23 cellular contexts compared by ENCODE assay signal in the genomic region with DNA sequence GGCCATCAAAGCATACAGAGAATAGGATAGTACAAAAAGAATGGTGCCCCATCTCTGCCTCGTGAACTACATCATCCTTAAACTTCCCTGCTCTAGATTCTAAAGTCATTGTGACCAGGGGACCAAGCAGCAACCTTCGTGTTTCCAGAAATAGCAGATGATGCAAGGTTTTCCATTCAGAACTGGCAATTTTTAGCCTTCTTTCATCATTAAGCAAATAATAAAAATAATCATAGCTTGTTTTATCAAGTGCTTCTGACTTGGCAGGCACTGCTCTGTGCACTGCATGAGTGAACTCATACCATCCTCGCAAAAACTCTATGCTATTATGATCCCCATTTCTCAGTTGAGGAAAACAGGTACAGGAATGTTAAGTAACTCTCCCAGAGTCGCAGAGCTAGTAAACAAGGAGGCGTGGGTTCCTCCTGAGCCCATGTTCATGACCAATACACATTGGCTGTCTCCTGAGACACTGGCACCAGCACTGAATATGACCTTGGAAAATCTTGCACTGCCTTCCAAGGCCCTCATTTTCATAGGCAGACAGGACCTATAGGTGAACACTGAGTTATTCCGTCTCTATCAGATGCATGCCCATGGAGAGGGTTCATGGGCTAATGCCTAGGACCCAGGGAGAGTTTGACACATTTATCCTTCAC.
DNase-seq lines count a peak whose midpoint lies in the region; ATAC-seq, FAIRE-seq and TF ChIP-seq lines count a peak whose summit lies in the region.
"Had no signal": no experiment of that assay in that cellular context is flagged by ENCODE, and none has a peak within 500 bp of the region (broad histone marks: within the 10 kb centered on the region; RNA-seq: fewer than 3 reads in every experiment).

No MANE protein-coding gene starts in this region.

- H3K4me3 ChIP-seq in left ventricle myocardium inferior (no peak overlapping the region), bronchial epithelial cell (ENCODE audit: low read depth, low read length) (no peak overlapping the region), pancreas (no peak overlapping the region)
- H3K4me3 ChIP-seq: BLaER1, PC-9, SJSA1 had no signal

- H3K4me1 Mint-ChIP-seq in chondrocyte (ENCODE audit: low read depth) = peaks cover 12% of the 10 kb centered on the region
- H3K4me1 Mint-ChIP-seq: CD4-positive, CD25-positive, alpha-beta regulatory T cell had no signal

- no peaks in the 10 kb centered on the region for H3K27me3 ChIP-seq in left ventricle myocardium inferior (ENCODE audit: low read depth)
- H3K27me3 ChIP-seq in bronchial epithelial cell (ENCODE audit: control insufficient read depth, insufficient read depth, low read length) = no peaks in the 10 kb centered on the region
- H3K27me3 ChIP-seq in pancreas = no peaks in the 10 kb centered on the region
- H3K27me3 ChIP-seq: BLaER1, SJSA1 had no signal

- H3K9me3 Mint-ChIP-seq in activated naive CD4-positive, alpha-beta T cell treated with anti-CD3 and anti-CD28 coated beads, Interleukin-2, amount 50 U/mL, for 72 hours = peaks cover 0 to 17% of the 10 kb centered on the region in 2 donors
- peaks cover 3% of the 10 kb centered on the region for H3K9me3 Mint-ChIP-seq in chondrocyte (ENCODE audit: low read depth)

- no peaks in the 10 kb centered on the region for H3K9me3 ChIP-seq in left ventricle myocardium inferior (replicated peaks)
- H3K9me3 ChIP-seq in pancreas = no peaks in the 10 kb centered on the region
- H3K9me3 ChIP-seq: BLaER1, SJSA1 had no signal

- H3K4me1 ChIP-seq in left ventricle myocardium inferior (peaks cover 9% of the 10 kb centered on the region), pancreas (peaks cover 0 to 3% (median 0%) of the 10 kb centered on the region in 3 donors)
- H3K4me1 ChIP-seq: BLaER1, SJSA1 had no signal

- no peaks in the 10 kb centered on the region for H3K36me3 ChIP-seq in left ventricle myocardium inferior
- no peaks in the 10 kb centered on the region for H3K36me3 ChIP-seq in bronchial epithelial cell (ENCODE audit: control insufficient read depth, insufficient read depth, low read length)
- no peaks in the 10 kb centered on the region for H3K36me3 ChIP-seq in pancreas
- H3K36me3 ChIP-seq: BLaER1, SJSA1 had no signal

- no peak overlapping the region for H3K4me3 Mint-ChIP-seq in chondrocyte (ENCODE audit: unreplicated experiment)
- H3K4me3 Mint-ChIP-seq: CD4-positive, CD25-positive, alpha-beta regulatory T cell had no signal

- FAIRE-seq in bronchial epithelial cell (lab: Jason Lieb, UNC) (peak; percentile 13), pancreas (lab: Jason Lieb, UNC) (no peak)
- FAIRE-seq: A204.1, G401.6 had no signal

- no peaks in the 10 kb centered on the region for H3K36me3 Mint-ChIP-seq in activated naive CD4-positive, alpha-beta T cell treated with anti-CD3 and anti-CD28 coated beads, Interleukin-2, amount 50 U/mL, for 72 hours
- no peaks in the 10 kb centered on the region for H3K36me3 Mint-ChIP-seq in chondrocyte (ENCODE audit: low read depth)
- H3K36me3 Mint-ChIP-seq: CD4-positive, CD25-positive, alpha-beta regulatory T cell had no signal

- peak; percentile 22 for ATAC-seq in Right ventricle myocardium superior (ENCODE audit: poor library complexity)
- ATAC-seq in pancreas = peak; percentile 65 to 81 (median 74)
- ATAC-seq in activated naive CD4-positive, alpha-beta T cell treated with anti-CD3 and anti-CD28 coated beads, Interleukin-2, amount 50 U/mL, for 72 hours = no peak
- ATAC-seq: Right ventricle myocardium inferior had no signal

- TF ChIP-seq CTCF in left ventricle myocardium inferior (IDR thresholded peaks at IDR 0.05; ENCODE audit: borderline replicate concordance) (no peak), bronchial epithelial cell (IDR thresholded peaks at IDR 0.05; ENCODE audit: insufficient read depth, low read length, severe bottlenecking) (no peak), pancreas (IDR thresholded peaks at IDR 0.05) (no peak), chondrocyte (IDR thresholded peaks at IDR 0.05) (no peak)

- H3K27ac ChIP-seq in left ventricle myocardium inferior (replicated peaks) (no peak overlapping the region), pancreas (no peak overlapping the region)
- H3K27ac ChIP-seq: BLaER1, PC-9, SJSA1 had no signal

- no peaks in the 10 kb centered on the region for H3K27me3 Mint-ChIP-seq in chondrocyte (ENCODE audit: low read depth)
- H3K27me3 Mint-ChIP-seq: CD4-positive, CD25-positive, alpha-beta regulatory T cell had no signal

- H3K27ac Mint-ChIP-seq in activated naive CD4-positive, alpha-beta T cell treated with anti-CD3 and anti-CD28 coated beads, Interleukin-2, amount 50 U/mL, for 72 hours = no peak overlapping the region
- no peak overlapping the region for H3K27ac Mint-ChIP-seq in chondrocyte (ENCODE audit: unreplicated experiment)
- H3K27ac Mint-ChIP-seq: CD4-positive, CD25-positive, alpha-beta regulatory T cell had no signal

- 43 to 48% methylated on average over 6 of the region's 6 CpGs for WGBS in pancreas, 2 donors

- DNase-seq in Right ventricle myocardium superior (no peak), left ventricle myocardium inferior (no peak), NCI-H446 (lab: John Stamatoyannopoulos, UW) (peak; percentile 6 to 20), bronchial epithelial cell (ENCODE audit: low read depth) (no peak), pancreas (no peak), DMS114 treated with DMSO at 0.1 percent for 48 hours (lab: John Stamatoyannopoulos, UW; ENCODE audit: unreplicated experiment) (no peak), chondrocyte (ENCODE audit: low spot score) (no peak)
- no peak for DNase-seq in activated naive CD4-positive, alpha-beta T cell treated with anti-CD3 and anti-CD28 coated beads, Interleukin-2, amount 50 U/mL, for 72 hours (ENCODE audit: low spot score in 2 of 2)
- DNase-seq: CD4-positive, CD25-positive, alpha-beta regulatory T cell; H7; Karpas-422; NCI-H1694; NCI-H2029 treated with DMSO at 0.1 percent for 48 hours; NCI-H226; NCI-H524; NCI-H748 treated with DMSO at 0.1 percent for 48 hours; NK-92 treated with Interleukin-12 subunit alpha and Interleukin-12 subunit beta, amount 100 ng/mL, for 24 hours; PC-9 had no signal

- intact Hi-C loops in Right ventricle myocardium superior (cut with DNase I) = no loop called here
- intact Hi-C loops in left ventricle myocardium inferior (cut with micrococcal nuclease) = no loop called here
- intact Hi-C loops in pancreas (cut with DNase I) = no loop called here

Comparison
In these comparisons a context has a peak if more than half of its experiments do, and no peak if none do; other contexts are left out.
1. ATAC-seq: peak in Right ventricle myocardium superior (single experiment) and pancreas (4 of 4); none in activated naive CD4-positive, alpha-beta T cell treated with anti-CD3 and anti-CD28 coated beads, Interleukin-2, amount 50 U/mL, for 72 hours (0 of 2).
2. DNase-seq: peak in NCI-H446 (2 of 2); none in Right ventricle myocardium superior (single experiment), left ventricle myocardium inferior (single experiment), bronchial epithelial cell (single experiment), pancreas (0 of 6), activated naive CD4-positive, alpha-beta T cell treated with anti-CD3 and anti-CD28 coated beads, Interleukin-2, amount 50 U/mL, for 72 hours (0 of 2), DMS114 treated with DMSO at 0.1 percent for 48 hours (single experiment) and chondrocyte (single experiment).